19 cellular contexts compared by ENCODE assay signal in genomic region chr18:51151185-51151567, GRCh38. TPM values are rescaled to one million over a fixed set of nuclear protein-coding genes. Genes with fewer than 3 reads are reported as not detected.
DNase-seq lines count a peak whose midpoint lies in the region; ATAC-seq and TF ChIP-seq lines count a peak whose summit lies in the region.
"Had no signal": no experiment of that assay in that cellular context is flagged by ENCODE, and none has a peak within 500 bp of the region (broad histone marks: within the 10 kb centered on the region; RNA-seq: fewer than 3 reads in every experiment).

No MANE protein-coding gene starts in this region.

- H3K4me3 Mint-ChIP-seq in central memory CD8-positive, alpha-beta T cell = peak overlapping the region; percentile 73
- H3K4me3 Mint-ChIP-seq in stimulated activated naive B cell treated with anti-CD40 and anti-IgM and Interleukin-4, amounts not matched to agents 10 μg/mL and 1 μg/mL and 100 μg/mL, for 72 hours = peak overlapping the region in 1 of 2 donors; percentile 29
- H3K4me3 Mint-ChIP-seq: GM23338 had no signal

- DNase-seq in cardiac septum (ENCODE audit: low spot score) (peak; percentile 53), left cardiac atrium (no peak), NCI-H1694 treated with DMSO at 0.1 percent for 48 hours (lab: John Stamatoyannopoulos, UW) (no peak), GDM1 (lab: John Stamatoyannopoulos, UW) (no peak)
- DNase-seq in central memory CD8-positive, alpha-beta T cell (ENCODE audit: low spot score in 2 of 2) = no peak
- no peak for DNase-seq in stimulated activated naive B cell treated with anti-CD40 and anti-IgM and Interleukin-4, amounts not matched to agents 10 μg/mL and 1 μg/mL and 100 μg/mL, for 72 hours
- DNase-seq: EL, NCI-H1436 treated with DMSO at 0.1 percent for 48 hours, NCI-H2171, NCI-H526 treated with DMSO at 0.1 percent for 48 hours, posterior cingulate gyrus, Right ventricle myocardium superior, sigmoid colon had no signal

- no peaks in the 10 kb centered on the region for H3K27me3 ChIP-seq in SU-DHL-6 (ENCODE audit: low read length)
- H3K27me3 ChIP-seq: sigmoid colon, tibial nerve had no signal

- peak overlapping the region; percentile 53; the same call in 1 of the 2 replicates for H3K9ac ChIP-seq in SU-DHL-6 (ENCODE audit: low read length)

- no peaks in the 10 kb centered on the region for H4K20me1 ChIP-seq in SU-DHL-6 (ENCODE audit: low read depth, low read length)

- no peak for TF ChIP-seq CTCF in SU-DHL-6 (IDR thresholded peaks at IDR 0.05; ENCODE audit: insufficient read depth, low read length, poor library complexity, severe bottlenecking)

- H3K9me2 ChIP-seq in SU-DHL-6 (replicated peaks; ENCODE audit: insufficient read depth, low read length) = no peaks in the 10 kb centered on the region

- no peaks in the 10 kb centered on the region for H3K9me3 ChIP-seq in SU-DHL-6 (ENCODE audit: insufficient read depth, low read length)
- H3K9me3 ChIP-seq: sigmoid colon had no signal

- peaks cover 47% of the 10 kb centered on the region for H3F3A ChIP-seq in SU-DHL-6 (ENCODE audit: insufficient read depth)

- ATAC-seq in left cardiac atrium (no peak), HG02938 (IDR thresholded peaks at IDR 0.05; ENCODE audit: unreplicated experiment) (no peak)
- no peak for ATAC-seq in central memory CD8-positive, alpha-beta T cell (replicated peaks; ENCODE audit: extremely low read depth, poor library complexity, severe bottlenecking)
- ATAC-seq in stimulated activated naive B cell treated with anti-CD40 and anti-IgM and Interleukin-4, amounts not matched to agents 10 μg/mL and 1 μg/mL and 100 μg/mL, for 72 hours (replicated peaks) = no peak

- no peaks in the 10 kb centered on the region for H3K9me3 Mint-ChIP-seq in central memory CD8-positive, alpha-beta T cell
- H3K9me3 Mint-ChIP-seq in stimulated activated naive B cell treated with anti-CD40 and anti-IgM and Interleukin-4, amounts not matched to agents 10 μg/mL and 1 μg/mL and 100 μg/mL, for 72 hours = no peaks in the 10 kb centered on the region
- H3K9me3 Mint-ChIP-seq: GM23338 had no signal

- H3K79me2 ChIP-seq in SU-DHL-6 (ENCODE audit: insufficient read depth, low read length) = no peaks in the 10 kb centered on the region

- peak overlapping the region; percentile 93 for H3K27ac Mint-ChIP-seq in central memory CD8-positive, alpha-beta T cell (ENCODE audit: low read depth)
- H3K27ac Mint-ChIP-seq in stimulated activated naive B cell treated with anti-CD40 and anti-IgM and Interleukin-4, amounts not matched to agents 10 μg/mL and 1 μg/mL and 100 μg/mL, for 72 hours = peak overlapping the region; percentile 95
- H3K27ac Mint-ChIP-seq: GM23338 had no signal

- intact Hi-C loops in cardiac septum (cut with DNase I) = no loop called here
- intact Hi-C loops in left cardiac atrium (cut with DNase I) = no loop called here

- H3K4me1 Mint-ChIP-seq in central memory CD8-positive, alpha-beta T cell = peaks cover 28% of the 10 kb centered on the region
- peaks cover 29 to 49% of the 10 kb centered on the region in 2 donors for H3K4me1 Mint-ChIP-seq in stimulated activated naive B cell treated with anti-CD40 and anti-IgM and Interleukin-4, amounts not matched to agents 10 μg/mL and 1 μg/mL and 100 μg/mL, for 72 hours

- no peaks in the 10 kb centered on the region for H3K27me3 Mint-ChIP-seq in central memory CD8-positive, alpha-beta T cell
- no peaks in the 10 kb centered on the region for H3K27me3 Mint-ChIP-seq in stimulated activated naive B cell treated with anti-CD40 and anti-IgM and Interleukin-4, amounts not matched to agents 10 μg/mL and 1 μg/mL and 100 μg/mL, for 72 hours

- H3K27ac ChIP-seq in SU-DHL-6 (ENCODE audit: low read depth, low read length) = peak overlapping the region; percentile 94
- H3K27ac ChIP-seq: coronary artery, sigmoid colon had no signal

- H3K36me3 ChIP-seq in SU-DHL-6 (ENCODE audit: low read length) = no peaks in the 10 kb centered on the region
- H3K36me3 ChIP-seq: sigmoid colon, tibial nerve had no signal

- H3K36me3 Mint-ChIP-seq in central memory CD8-positive, alpha-beta T cell (ENCODE audit: insufficient read depth) = peaks cover 4% of the 10 kb centered on the region
- peaks cover 3 to 5% of the 10 kb centered on the region in 2 donors for H3K36me3 Mint-ChIP-seq in stimulated activated naive B cell treated with anti-CD40 and anti-IgM and Interleukin-4, amounts not matched to agents 10 μg/mL and 1 μg/mL and 100 μg/mL, for 72 hours

- H2AFZ ChIP-seq in SU-DHL-6 (ENCODE audit: low read depth, low read length, severe bottlenecking) = peak overlapping the region; percentile 50
- H2AFZ ChIP-seq: GM23338 had no signal

- no peak overlapping the region for H3K4me3 ChIP-seq in SU-DHL-6 (ENCODE audit: insufficient read depth, low read length, poor library complexity, severe bottlenecking)
- H3K4me3 ChIP-seq: coronary artery, GM23338, lung, sigmoid colon, tibial nerve had no signal

- H3K4me2 ChIP-seq in SU-DHL-6 (ENCODE audit: low read depth, low read length, poor library complexity, severe bottlenecking) = peak overlapping the region; percentile 60
- H3K4me2 ChIP-seq: GM23338 had no signal

RNA-seq across cellular contexts. Expression of gene MEX3C, which starts 46.3 kb away (rescaled TPM):
- total RNA-seq in cardiac septum = 21.6 TPM
- 10 to 100 TPM; 18.2 to 28.4 TPM for total RNA-seq in left cardiac atrium
